Comparison of ENCODE assay signal across 23 cellular contexts in the genomic region with DNA sequence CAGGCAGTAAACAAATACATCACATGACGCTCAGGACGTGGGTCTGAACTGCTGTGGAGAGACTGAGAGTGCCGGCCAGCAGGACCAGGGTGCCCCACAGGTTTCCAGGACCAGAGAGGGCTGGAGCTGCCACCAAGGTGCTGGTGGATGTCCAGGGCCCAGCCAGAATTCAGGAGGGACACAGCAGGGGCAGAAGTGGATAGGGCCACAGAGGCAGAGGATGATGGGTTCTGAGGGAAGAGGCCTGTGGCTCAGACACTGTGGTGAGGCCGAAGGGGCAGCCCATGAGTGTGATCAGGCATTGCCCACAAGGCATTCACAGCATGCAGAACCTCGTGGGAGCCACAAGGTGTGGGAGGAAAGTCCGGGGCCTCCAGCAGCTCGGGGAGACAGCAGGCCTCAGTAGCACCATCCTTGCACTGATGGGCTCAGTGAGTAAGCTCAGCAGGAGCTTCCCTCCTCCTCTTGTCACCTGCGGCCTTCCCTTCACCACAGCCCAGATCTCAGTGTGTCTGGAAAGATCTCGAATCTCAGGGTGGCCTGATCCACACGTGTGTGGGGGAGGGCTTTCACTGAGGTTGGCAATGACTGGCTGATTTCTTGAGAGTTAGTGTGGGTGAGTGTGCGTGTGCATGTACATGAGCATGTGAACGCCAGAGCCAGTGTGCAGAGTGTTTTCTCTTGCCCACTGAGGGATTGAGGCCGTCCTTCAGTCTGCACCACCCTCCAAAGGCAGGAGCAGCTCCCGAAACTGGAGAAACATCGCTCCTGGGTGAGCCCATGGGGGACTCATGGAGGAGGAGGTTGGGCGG.
"Had no signal": no experiment of that assay in that cellular context is flagged by ENCODE, and none has a peak within 500 bp of the region (broad histone marks: within the 10 kb centered on the region; RNA-seq: fewer than 3 reads in every experiment).

No MANE protein-coding gene starts in this region.

- H2AFZ ChIP-seq: hepatocyte, neural progenitor cell, parathyroid adenoma had no signal

- H3K9ac ChIP-seq: neural progenitor cell, parathyroid adenoma had no signal

- DNase-seq: cerebellar nuclear complex; dorsolateral prefrontal cortex; effector memory CD8-positive, alpha-beta T cell; erythroblast; foreskin keratinocyte; mammary epithelial cell; natural killer cell; occipital lobe; stimulated activated CD4-positive, alpha-beta T cell treated with anti-CD3 and anti-CD28 coated beads, Interleukin-15, amount 100 ng/mL, for 24 hours; stimulated activated CD4-positive, alpha-beta T cell treated with anti-CD3 and anti-CD28 coated beads, Interleukin-1b, Interleukin-23, amount 100 ng/mL, for 48 hours; stimulated activated CD4-positive, alpha-beta T cell treated with anti-CD3 and anti-CD28 coated beads, Interleukin-4, amount 100 ng/mL, for 24 hours; stimulated activated naive B cell treated with anti-CD40 and anti-IgM and Interleukin-4, amounts not matched to agents 10 μg/mL and 1 μg/mL and 100 μg/mL, for 72 hours; stimulated activated naive CD8-positive, alpha-beta T cell treated with anti-CD3 and anti-CD28 coated beads, Interleukin-15, amount 100 ng/mL, for 72 hours; testis; upper lobe of right lung had no signal

- H3K4me3 Mint-ChIP-seq: effector memory CD8-positive, alpha-beta T cell; natural killer cell; neural progenitor cell; stimulated activated naive B cell treated with anti-CD40 and anti-IgM and Interleukin-4, amounts not matched to agents 10 μg/mL and 1 μg/mL and 100 μg/mL, for 72 hours; stimulated activated naive CD8-positive, alpha-beta T cell treated with anti-CD3 and anti-CD28 coated beads, Interleukin-15, amount 100 ng/mL, for 72 hours had no signal

- H3K27ac ChIP-seq: cardiac muscle cell, dorsolateral prefrontal cortex, foreskin keratinocyte, hepatocyte, neural progenitor cell, parathyroid adenoma, prostate gland, spleen, testis, tibial nerve, upper lobe of right lung had no signal

- H3K4me2 ChIP-seq: hepatocyte, neural progenitor cell had no signal

- H3K4me1 Mint-ChIP-seq: natural killer cell; stimulated activated naive B cell treated with anti-CD40 and anti-IgM and Interleukin-4, amounts not matched to agents 10 μg/mL and 1 μg/mL and 100 μg/mL, for 72 hours; stimulated activated naive CD8-positive, alpha-beta T cell treated with anti-CD3 and anti-CD28 coated beads, Interleukin-15, amount 100 ng/mL, for 72 hours had no signal

- H3K9me3 ChIP-seq: prostate gland, testis, tibial nerve, upper lobe of right lung had no signal

- H3K27me3 ChIP-seq: cardiac muscle cell, foreskin keratinocyte, neural progenitor cell, testis, tibial nerve, upper lobe of right lung had no signal

- H3K4me1 ChIP-seq: foreskin keratinocyte, neural progenitor cell, parathyroid adenoma, prostate gland, spleen, testis, tibial nerve, upper lobe of right lung had no signal

- H3K27ac Mint-ChIP-seq: natural killer cell; neural progenitor cell; stimulated activated naive B cell treated with anti-CD40 and anti-IgM and Interleukin-4, amounts not matched to agents 10 μg/mL and 1 μg/mL and 100 μg/mL, for 72 hours had no signal

- H3K4me3 ChIP-seq: cardiac muscle cell, dorsolateral prefrontal cortex, hepatocyte, neural progenitor cell, prostate gland, spleen, testis, tibial nerve, upper lobe of right lung had no signal

- H3K36me3 Mint-ChIP-seq: natural killer cell; neural progenitor cell; stimulated activated naive B cell treated with anti-CD40 and anti-IgM and Interleukin-4, amounts not matched to agents 10 μg/mL and 1 μg/mL and 100 μg/mL, for 72 hours had no signal

- H3K36me3 ChIP-seq: cardiac muscle cell, neural progenitor cell, prostate gland, spleen, tibial nerve, upper lobe of right lung had no signal

- ATAC-seq: effector memory CD8-positive, alpha-beta T cell; foreskin keratinocyte; natural killer cell; sciatic nerve; stimulated activated naive B cell treated with anti-CD40 and anti-IgM and Interleukin-4, amounts not matched to agents 10 μg/mL and 1 μg/mL and 100 μg/mL, for 72 hours; stimulated activated naive CD8-positive, alpha-beta T cell treated with anti-CD3 and anti-CD28 coated beads, Interleukin-15, amount 100 ng/mL, for 72 hours; upper lobe of right lung had no signal

- H3K9me3 Mint-ChIP-seq: effector memory CD8-positive, alpha-beta T cell; natural killer cell; stimulated activated naive B cell treated with anti-CD40 and anti-IgM and Interleukin-4, amounts not matched to agents 10 μg/mL and 1 μg/mL and 100 μg/mL, for 72 hours; stimulated activated naive CD8-positive, alpha-beta T cell treated with anti-CD3 and anti-CD28 coated beads, Interleukin-15, amount 100 ng/mL, for 72 hours had no signal
